ENCODE assay signal across 19 cellular contexts in the genomic region with DNA sequence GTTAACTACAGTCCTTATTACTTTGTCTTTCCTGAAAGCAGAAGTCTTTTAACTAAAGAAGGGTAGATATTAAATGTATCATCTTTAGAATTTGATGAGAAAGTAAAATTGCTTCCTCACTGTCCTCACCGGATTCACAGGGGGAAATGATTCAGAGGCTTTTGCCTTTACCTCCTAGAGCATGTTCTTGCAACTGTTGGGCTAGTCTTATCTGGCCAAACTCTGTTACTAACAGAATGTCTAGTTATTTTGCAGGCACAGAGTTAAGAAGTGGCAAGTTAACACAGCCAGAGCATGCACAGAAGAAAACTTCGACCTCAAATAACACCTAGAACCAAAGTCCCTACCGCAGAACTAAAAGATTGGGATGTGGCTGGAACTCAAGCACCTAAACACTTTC.
DNase-seq lines count a peak whose midpoint lies in the region; ATAC-seq, FAIRE-seq and TF ChIP-seq lines count a peak whose summit lies in the region.
"Had no signal": no experiment of that assay in that cellular context is flagged by ENCODE, and none has a peak within 500 bp of the region (broad histone marks: within the 10 kb centered on the region; RNA-seq: fewer than 3 reads in every experiment).

No MANE protein-coding gene starts in this region.

- H3K27ac ChIP-seq in right lobe of liver (no peak overlapping the region), HepG2 (ENCODE audit: extremely low read length, insufficient read depth, low read length) (no peak overlapping the region), PC-9 (no peak overlapping the region)

- ATAC-seq in right lobe of liver (peak in 3 of 4 donors; percentile 34 to 59 (median 39)), HepG2 (no peak), HG02840 (IDR thresholded peaks at IDR 0.05; ENCODE audit: low FRiP score, unreplicated experiment) (no peak), HG03280 (IDR thresholded peaks at IDR 0.05; ENCODE audit: unreplicated experiment) (no peak)
- ATAC-seq in stimulated activated memory B cell treated with anti-CD40 and anti-IgM and Interleukin-4, amounts not matched to agents 10 μg/mL and 1 μg/mL and 100 μg/mL, for 72 hours = no peak
- ATAC-seq: T-cell had no signal

- H3K36me3 ChIP-seq in right lobe of liver (no peaks in the 10 kb centered on the region), HepG2 (replicated peaks in 1 of 2; ENCODE audit: control insufficient read depth in 1 of 2, insufficient read depth in 2 of 2, low read length in 2 of 2) (no peaks in the 10 kb centered on the region), PC-9 (ENCODE audit: low read depth) (no peaks in the 10 kb centered on the region)

- peaks cover 33% of the 10 kb centered on the region for H3K36me3 Mint-ChIP-seq in dendritic cell treated with granulocyte-macrophage colony-stimulating factor and Interleukin-4, amounts not matched to agents 40 ng/mL and 50 ng/mL, for 4 days (ENCODE audit: low read depth)
- H3K36me3 Mint-ChIP-seq in stimulated activated memory B cell treated with anti-CD40 and anti-IgM and Interleukin-4, amounts not matched to agents 10 μg/mL and 1 μg/mL and 100 μg/mL, for 72 hours = no peaks in the 10 kb centered on the region
- no peaks in the 10 kb centered on the region for H3K36me3 Mint-ChIP-seq in activated CD4-positive, alpha-beta T cell treated with anti-CD3 and anti-CD28 coated beads, Interleukin-2, amount 10 ng/mL, durations not matched to agents 24 days and 14 days (ENCODE audit: low read depth)
- H3K36me3 Mint-ChIP-seq: T-cell had no signal

- intact Hi-C loops in right lobe of liver (cut with DNase I) = no loop called here
- intact Hi-C loops in HepG2 (cut with micrococcal nuclease; ENCODE audit: unreplicated experiment) = no loop called here
- intact Hi-C loops in PC-9 (cut with micrococcal nuclease; ENCODE audit: unreplicated experiment) = no loop called here
- intact Hi-C loops in dendritic cell treated with granulocyte-macrophage colony-stimulating factor and Interleukin-4, amounts not matched to agents 40 ng/mL and 50 ng/mL, for 4 days (cut with micrococcal nuclease) = no loop called here
- intact Hi-C loops in activated CD4-positive, alpha-beta T cell treated with anti-CD3 and anti-CD28 coated beads, Interleukin-2, amount 10 ng/mL, durations not matched to agents 24 days and 14 days (cut with micrococcal nuclease) = no loop called here

- no peak overlapping the region for H3K4me3 Mint-ChIP-seq in dendritic cell treated with granulocyte-macrophage colony-stimulating factor and Interleukin-4, amounts not matched to agents 40 ng/mL and 50 ng/mL, for 4 days
- H3K4me3 Mint-ChIP-seq in stimulated activated memory B cell treated with anti-CD40 and anti-IgM and Interleukin-4, amounts not matched to agents 10 μg/mL and 1 μg/mL and 100 μg/mL, for 72 hours = no peak overlapping the region
- H3K4me3 Mint-ChIP-seq in activated CD4-positive, alpha-beta T cell treated with anti-CD3 and anti-CD28 coated beads, Interleukin-2, amount 10 ng/mL, durations not matched to agents 24 days and 14 days = no peak overlapping the region
- H3K4me3 Mint-ChIP-seq: CD4-positive, alpha-beta T cell; T-cell had no signal

- H4K20me1 ChIP-seq in HepG2 (ENCODE audit: insufficient read depth, low read length) (no peaks in the 10 kb centered on the region), PC-9 (ENCODE audit: insufficient read depth) (no peaks in the 10 kb centered on the region)

- H3K9me2 ChIP-seq in PC-9 (ENCODE audit: insufficient read depth) = no peaks in the 10 kb centered on the region

- H3K9ac ChIP-seq in HepG2 (ENCODE audit: insufficient read depth, low read depth, low read length) = no peak overlapping the region

- POLR2A ChIA-PET in HepG2 (lab: Yijun Ruan, JAX) (no interaction called here), PC-9 (lab: Charles Lee; ENCODE audit: unreplicated experiment) (no interaction called here)

- no peak for FAIRE-seq in HepG2 (lab: Jason Lieb, UNC)
- FAIRE-seq: GM12891, HTR-8/SVneo, RCC 7860 had no signal

- H3K79me2 ChIP-seq in HepG2 (ENCODE audit: insufficient read depth, low read length) (no peaks in the 10 kb centered on the region), PC-9 (ENCODE audit: low read depth) (no peaks in the 10 kb centered on the region)

- TF ChIP-seq POLR2A in right lobe of liver (IDR thresholded peaks at IDR 0.05) (no peak), HepG2 (IDR thresholded peaks at IDR 0.05; ENCODE audit: insufficient read depth in 1 of 2, low read depth in 2 of 2, low read length in 2 of 2) (no peak)

- DNase-seq in right lobe of liver (no peak), HepG2 (ENCODE audit: low spot score) (no peak), PC-9 (no peak)
- no peak for DNase-seq in activated CD4-positive, alpha-beta T cell treated with anti-CD3 and anti-CD28 coated beads, Interleukin-2, amount 10 ng/mL, durations not matched to agents 24 days and 14 days
- DNase-seq: Calu3; CD4-positive, alpha-beta T cell; DMS79; GOT3; NCI-H1417; NCI-H2081; NCI-H526 treated with DMSO at 0.1 percent for 48 hours; T-cell had no signal

- no peak overlapping the region for H2AFZ ChIP-seq in HepG2 (ENCODE audit: low read length)
- H2AFZ ChIP-seq in PC-9 = 0 out of 2 replicates have a peak overlapping the region, but pooled peaks have one; percentile 5

- no peaks in the 10 kb centered on the region for H3F3A ChIP-seq in PC-9 (ENCODE audit: insufficient read depth, low read depth)

- peaks cover 48% of the 10 kb centered on the region for H3K4me1 Mint-ChIP-seq in dendritic cell treated with granulocyte-macrophage colony-stimulating factor and Interleukin-4, amounts not matched to agents 40 ng/mL and 50 ng/mL, for 4 days (ENCODE audit: low read depth)
- peaks cover 15% of the 10 kb centered on the region for H3K4me1 Mint-ChIP-seq in stimulated activated memory B cell treated with anti-CD40 and anti-IgM and Interleukin-4, amounts not matched to agents 10 μg/mL and 1 μg/mL and 100 μg/mL, for 72 hours
- H3K4me1 Mint-ChIP-seq in activated CD4-positive, alpha-beta T cell treated with anti-CD3 and anti-CD28 coated beads, Interleukin-2, amount 10 ng/mL, durations not matched to agents 24 days and 14 days = peaks cover 7% of the 10 kb centered on the region

- H3K27ac Mint-ChIP-seq in dendritic cell treated with granulocyte-macrophage colony-stimulating factor and Interleukin-4, amounts not matched to agents 40 ng/mL and 50 ng/mL, for 4 days = peak overlapping the region; percentile 90
- peak overlapping the region; percentile 20 for H3K27ac Mint-ChIP-seq in stimulated activated memory B cell treated with anti-CD40 and anti-IgM and Interleukin-4, amounts not matched to agents 10 μg/mL and 1 μg/mL and 100 μg/mL, for 72 hours
- no peak overlapping the region for H3K27ac Mint-ChIP-seq in activated CD4-positive, alpha-beta T cell treated with anti-CD3 and anti-CD28 coated beads, Interleukin-2, amount 10 ng/mL, durations not matched to agents 24 days and 14 days
- H3K27ac Mint-ChIP-seq: CD4-positive, alpha-beta T cell; T-cell had no signal

- H3K4me3 ChIP-seq in right lobe of liver (no peak overlapping the region), HepG2 (replicated peaks in 1 of 3; ENCODE audit: insufficient read depth in 1 of 3, low read depth in 2 of 3, low read length in 3 of 3) (no peak overlapping the region), PC-9 (no peak overlapping the region)

- 24% methylated on average over 3 of the region's 3 CpGs for WGBS in right lobe of liver (ENCODE audit: insufficient coverage, low coverage, low lambda C conversion rate, missing lambda C conversion rate)
- 35% methylated on average over 3 of the region's 3 CpGs for WGBS in HepG2 (ENCODE audit: low lambda C conversion rate)

- TF ChIP-seq EP300 in HepG2 (IDR thresholded peaks at IDR 0.05; ENCODE audit: low read depth in 2 of 2, low read length in 2 of 2) (no peak), HepG2 (CRISPR knock-in tag; IDR thresholded peaks at IDR 0.05; ENCODE audit: borderline replicate concordance) (no peak)

- no peak for TF ChIP-seq RAD21 in HepG2 (CRISPR knock-in tag; IDR thresholded peaks at IDR 0.05)

- in situ Hi-C loops in HepG2 (cut with HindIII; ENCODE audit: extremely low pct_ligation_motif_present, low pct_unique_long_range_greater_than_20kb) = no loop called here

- TF ChIP-seq CTCF in right lobe of liver (IDR thresholded peaks at IDR 0.05) (no peak), HepG2 (CRISPR knock-in tag; IDR thresholded peaks at IDR 0.05) (no peak), PC-9 (conservative IDR thresholded peaks at IDR 0.05) (no peak)

- H3K4me2 ChIP-seq in HepG2 (ENCODE audit: low read depth, low read length) = no peak overlapping the region
- no peak overlapping the region for H3K4me2 ChIP-seq in PC-9

- CTCF ChIA-PET in HepG2 (lab: Yijun Ruan, JAX; ENCODE audit: low intra/inter-chr PET ratio, low total read pairs) (no interaction called here), PC-9 (lab: Charles Lee) (no interaction called here)

- H3K27me3 ChIP-seq in right lobe of liver = no peaks in the 10 kb centered on the region
- no peaks in the 10 kb centered on the region for H3K27me3 ChIP-seq in HepG2 (ENCODE audit: control insufficient read depth in 1 of 2, insufficient read depth in 2 of 2, low read length in 2 of 2)
- H3K27me3 ChIP-seq in PC-9 (ENCODE audit: insufficient read depth, low read depth) = no peaks in the 10 kb centered on the region

- H3K9me3 Mint-ChIP-seq in dendritic cell treated with granulocyte-macrophage colony-stimulating factor and Interleukin-4, amounts not matched to agents 40 ng/mL and 50 ng/mL, for 4 days = no peaks in the 10 kb centered on the region
- H3K9me3 Mint-ChIP-seq in stimulated activated memory B cell treated with anti-CD40 and anti-IgM and Interleukin-4, amounts not matched to agents 10 μg/mL and 1 μg/mL and 100 μg/mL, for 72 hours = no peaks in the 10 kb centered on the region
- H3K9me3 Mint-ChIP-seq in activated CD4-positive, alpha-beta T cell treated with anti-CD3 and anti-CD28 coated beads, Interleukin-2, amount 10 ng/mL, durations not matched to agents 24 days and 14 days = peaks cover 7% of the 10 kb centered on the region
- H3K9me3 Mint-ChIP-seq: CD4-positive, alpha-beta T cell; T-cell had no signal

- H3K4me1 ChIP-seq in right lobe of liver = no peaks in the 10 kb centered on the region
- no peaks in the 10 kb centered on the region for H3K4me1 ChIP-seq in HepG2 (ENCODE audit: insufficient read depth, low read length)
- H3K4me1 ChIP-seq in PC-9 (replicated peaks; ENCODE audit: insufficient read depth) = no peaks in the 10 kb centered on the region

- no TSS peak for BruUV-seq in HepG2 (replicated peaks; lab: Mats Ljungman, UMichigan)
- no TSS peak for BruUV-seq in PC-9 (replicated peaks; lab: Mats Ljungman, UMichigan)

- H3K9me3 ChIP-seq in right lobe of liver (no peaks in the 10 kb centered on the region), HepG2 (ENCODE audit: low read length) (no peaks in the 10 kb centered on the region), PC-9 (ENCODE audit: insufficient read depth, low read depth) (no peaks in the 10 kb centered on the region)

- no peaks in the 10 kb centered on the region for H3K27me3 Mint-ChIP-seq in dendritic cell treated with granulocyte-macrophage colony-stimulating factor and Interleukin-4, amounts not matched to agents 40 ng/mL and 50 ng/mL, for 4 days
- no peaks in the 10 kb centered on the region for H3K27me3 Mint-ChIP-seq in stimulated activated memory B cell treated with anti-CD40 and anti-IgM and Interleukin-4, amounts not matched to agents 10 μg/mL and 1 μg/mL and 100 μg/mL, for 72 hours
- H3K27me3 Mint-ChIP-seq in activated CD4-positive, alpha-beta T cell treated with anti-CD3 and anti-CD28 coated beads, Interleukin-2, amount 10 ng/mL, durations not matched to agents 24 days and 14 days = peaks cover 3% of the 10 kb centered on the region
- H3K27me3 Mint-ChIP-seq: CD4-positive, alpha-beta T cell; T-cell had no signal

Comparison
In these comparisons a context has a peak if more than half of its experiments do, and no peak if none do; other contexts are left out.
1. ATAC-seq: peak in right lobe of liver (3 of 4); none in HepG2 (single experiment), stimulated activated memory B cell treated with anti-CD40 and anti-IgM and Interleukin-4, amounts not matched to agents 10 μg/mL and 1 μg/mL and 100 μg/mL, for 72 hours (single experiment), HG02840 (single experiment) and HG03280 (single experiment).